9 cellular contexts compared by ENCODE assay signal in genomic region chr9:693460-694390, GRCh38.
A peak's percentile ranks its signal among the peaks of the same experiment; 100 is the strongest.
DNase-seq lines count a peak whose midpoint lies in the region; ATAC-seq and TF ChIP-seq lines count a peak whose summit lies in the region.
"Had no signal": no experiment of that assay in that cellular context is flagged by ENCODE, and none has a peak within 500 bp of the region (broad histone marks: within the 10 kb centered on the region; RNA-seq: fewer than 3 reads in every experiment).

No MANE protein-coding gene starts in this region.

- ATAC-seq in HG02981 (IDR thresholded peaks at IDR 0.05; ENCODE audit: unreplicated experiment): no peak

- H3K36me3 ChIP-seq in NT2/D1 (ENCODE audit: insufficient read depth, insufficient read length, low read length) (no peaks in the 10 kb centered on the region), duodenal mucosa (ENCODE audit: control insufficient read depth in 1 of 2, insufficient read depth in 2 of 2, low read length in 2 of 2) (peaks cover 0 to 3% of the 10 kb centered on the region in 2 donors), thyroid gland (no peaks in the 10 kb centered on the region), Caco-2 (ENCODE audit: control insufficient read depth, insufficient read depth, low read length) (no peaks in the 10 kb centered on the region)

- in situ Hi-C loops in KBM-7 (cut with MboI; ENCODE audit: low pct_unique_long_range_greater_than_20kb, low sequenced_read_pairs): no loop called here

- H3K9ac ChIP-seq in NT2/D1 (ENCODE audit: insufficient read length, low read depth): peak overlapping the region; percentile 1
- H3K9ac ChIP-seq in duodenal mucosa (ENCODE audit: low read depth in 1 of 2, low read length in 2 of 2): peak overlapping the region; percentile 11 to 27

- H3K27me3 Mint-ChIP-seq in mesothelial cell of epicardium (ENCODE audit: low read depth): no peaks in the 10 kb centered on the region
- H3K27me3 Mint-ChIP-seq in Caco-2 (ENCODE audit: insufficient read depth, unreplicated experiment): no peaks in the 10 kb centered on the region

- CTCF ChIA-PET in Caco-2 (lab: Charles Lee): interaction anchor here (0.6 to 0.9 kb wide), 3 partner anchors 57 to 119 kb away, joined by 4 to 5 read pairs (median 4); no protein-coding TSS in a partner anchor

- peak overlapping the region; percentile 56 for H3K4me3 Mint-ChIP-seq in mesothelial cell of epicardium
- no peak overlapping the region for H3K4me3 Mint-ChIP-seq in Caco-2 (ENCODE audit: unreplicated experiment)

- TF ChIP-seq CTCF in mesothelial cell of epicardium (IDR thresholded peaks at IDR 0.05; ENCODE audit: unreplicated experiment) (no peak), thyroid gland (IDR thresholded peaks at IDR 0.05) (no peak), Caco-2 (IDR thresholded peaks at IDR 0.05; ENCODE audit: insufficient read depth in 1 of 2, low read depth in 1 of 2, low read length in 1 of 2, severe bottlenecking in 1 of 2, unreplicated experiment in 1 of 2) (no peak)

- no peaks in the 10 kb centered on the region for H3K27me3 ChIP-seq in NT2/D1 (ENCODE audit: insufficient read depth, insufficient read length)
- no peaks in the 10 kb centered on the region for H3K27me3 ChIP-seq in duodenal mucosa (ENCODE audit: control insufficient read depth in 1 of 2, insufficient read depth in 2 of 2, low read length in 2 of 2)
- H3K27me3 ChIP-seq in thyroid gland: no peaks in the 10 kb centered on the region
- no peaks in the 10 kb centered on the region for H3K27me3 ChIP-seq in Caco-2 (replicated peaks; ENCODE audit: control insufficient read depth, insufficient read depth, low read length)

- intact Hi-C loops in thyroid gland (cut with DNase I) (loop anchor here (10.0 kb wide), 1 partner anchor 49 kb away; no protein-coding TSS in a partner anchor), Caco-2 (cut with micrococcal nuclease; ENCODE audit: unreplicated experiment) (no loop called here)

- BruUV-seq in Caco-2 (replicated peaks; lab: Mats Ljungman, UMichigan): no TSS peak

- H3K9me3 Mint-ChIP-seq in mesothelial cell of epicardium: no peaks in the 10 kb centered on the region
- H3K9me3 Mint-ChIP-seq in Caco-2 (ENCODE audit: unreplicated experiment): no peaks in the 10 kb centered on the region

- 5 to 10% methylated on average over 6 of the region's 6 CpGs for WGBS in thyroid gland, 2 donors

- POLR2A ChIA-PET in Caco-2 (lab: Charles Lee): no interaction called here

- peaks cover 66% of the 10 kb centered on the region for H3K4me1 Mint-ChIP-seq in mesothelial cell of epicardium
- peaks cover 15% of the 10 kb centered on the region for H3K4me1 Mint-ChIP-seq in Caco-2 (ENCODE audit: low read depth, unreplicated experiment)

- H3K27ac ChIP-seq in duodenal mucosa (ENCODE audit: low read depth, low read length): peak overlapping the region; percentile 49
- peak overlapping the region; percentile 96 to 99 (median 98) for H3K27ac ChIP-seq in thyroid gland

- H3K9me3 ChIP-seq in NT2/D1 (ENCODE audit: insufficient read depth, low read length) (no peaks in the 10 kb centered on the region), duodenal mucosa (ENCODE audit: control insufficient read depth in 1 of 2, low read length in 2 of 2) (no peaks in the 10 kb centered on the region), thyroid gland (no peaks in the 10 kb centered on the region), Caco-2 (no peaks in the 10 kb centered on the region)

- H3K4me3 ChIP-seq in NT2/D1 (ENCODE audit: insufficient read length, low read depth) (no peak overlapping the region), duodenal mucosa (ENCODE audit: low read depth in 1 of 2, low read length in 2 of 2) (peak overlapping the region; percentile 5 to 12), thyroid gland (replicated peaks in 1 of 3) (no peak overlapping the region), Caco-2 (ENCODE audit: low read depth, low read length) (no peak overlapping the region)

- DNase-seq in NT2/D1 (ENCODE audit: low read depth, low spot score): no peak
- DNase-seq in mesothelial cell of epicardium (ENCODE audit: low spot score in 2 of 2, unreplicated experiment in 2 of 2): no peak
- DNase-seq in thyroid gland: peak; percentile 51 to 65
- no peak for DNase-seq in cortex of kidney (lab: John Stamatoyannopoulos, UW)
- no peak for DNase-seq in Caco-2
- no peak for DNase-seq in KBM-7
- DNase-seq: NK-92 treated with Interleukin-12 subunit alpha and Interleukin-12 subunit beta, amount 100 ng/mL, for 24 hours had no signal

- TF ChIP-seq POLR2A in thyroid gland (IDR thresholded peaks at IDR 0.05): peak in 1 of 2 donors; percentile 72

- H3K36me3 Mint-ChIP-seq in mesothelial cell of epicardium (peaks cover 2% of the 10 kb centered on the region), Caco-2 (ENCODE audit: insufficient read depth, unreplicated experiment) (peaks cover 20% of the 10 kb centered on the region)

- H3K27ac Mint-ChIP-seq in mesothelial cell of epicardium (peak overlapping the region; percentile 97), Caco-2 (ENCODE audit: unreplicated experiment) (no peak overlapping the region)

- H3K4me1 ChIP-seq in NT2/D1 (ENCODE audit: insufficient read depth, insufficient read length): no peaks in the 10 kb centered on the region
- H3K4me1 ChIP-seq in duodenal mucosa (ENCODE audit: control insufficient read depth in 1 of 2, insufficient read depth in 2 of 2, low read length in 2 of 2): peaks cover 22% of the 10 kb centered on the region in 2 donors
- H3K4me1 ChIP-seq in thyroid gland: peaks cover 57 to 73% of the 10 kb centered on the region in 2 donors
- H3K4me1 ChIP-seq in Caco-2: no peaks in the 10 kb centered on the region

Comparison
In these comparisons a context has a peak if more than half of its experiments do, and no peak if none do; other contexts are left out.
1. DNase-seq: peak in thyroid gland (2 of 2); none in NT2/D1 (single experiment), mesothelial cell of epicardium (0 of 2), cortex of kidney (single experiment), Caco-2 (0 of 2) and KBM-7 (single experiment).
2. H3K4me3 ChIP-seq: peak in duodenal mucosa (2 of 2); none in NT2/D1 (single experiment), thyroid gland (0 of 3) and Caco-2 (single experiment).